1 cellular context compared by ENCODE assay signal in the genomic region with DNA sequence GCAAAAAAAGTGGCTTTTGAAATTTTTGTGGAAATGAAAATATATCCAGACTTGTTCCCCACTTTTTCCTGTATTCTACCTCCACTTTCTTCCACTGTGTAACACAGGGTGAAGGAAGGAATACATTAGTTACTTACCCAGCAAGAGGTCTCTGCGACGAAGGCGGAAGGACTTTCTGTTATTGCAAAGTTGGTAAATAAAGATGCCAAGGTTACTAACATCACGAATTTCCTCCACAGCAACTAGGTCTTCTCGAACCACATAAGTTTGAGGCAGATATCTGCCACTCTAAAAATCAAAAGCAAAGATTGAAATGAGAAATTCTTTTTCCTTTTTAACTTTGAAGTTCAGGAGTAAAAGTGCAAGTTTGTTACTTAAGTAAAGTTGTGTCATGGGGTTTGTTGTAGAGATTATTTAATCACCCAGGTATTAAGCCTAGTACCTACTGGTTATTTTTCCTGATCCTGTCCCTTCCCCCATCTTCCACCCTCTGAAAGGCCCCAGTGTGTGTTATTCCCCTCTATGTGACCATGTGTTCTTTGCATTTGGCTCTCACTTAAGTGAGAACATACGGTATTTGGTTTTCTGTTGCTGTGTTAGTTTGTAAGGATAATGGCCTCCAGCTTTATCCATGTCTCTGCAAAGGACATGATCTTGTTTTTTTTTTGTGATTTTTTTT.
TF ChIP-seq lines count a peak whose summit lies in the region.

No MANE protein-coding gene starts in this region.

TF ChIP-seq in GM23338, 12 proteins besides CTCF, POLR2A, EP300 and RAD21:
- no peak for TF ChIP-seq NANOG (IDR thresholded peaks at IDR 0.05; ENCODE audit: borderline replicate concordance)
- TF ChIP-seq STAT1 (IDR thresholded peaks at IDR 0.05; ENCODE audit: unreplicated experiment), result no peak
- TF ChIP-seq POLR2AphosphoS5 (IDR thresholded peaks at IDR 0.05; ENCODE audit: low read depth), result no peak
- no peak for TF ChIP-seq CREB1 (CRISPR knock-in tag; IDR thresholded peaks at IDR 0.05; ENCODE audit: low read depth)
- no peak for TF ChIP-seq ZNF331 (CRISPR knock-in tag; IDR thresholded peaks at IDR 0.05; ENCODE audit: low read depth)
- TF ChIP-seq EZH2 (IDR thresholded peaks at IDR 0.05; ENCODE audit: low read depth, unreplicated experiment), result no peak
- TF ChIP-seq EZH2phosphoT487 (IDR thresholded peaks at IDR 0.05; ENCODE audit: unreplicated experiment), result no peak
- TF ChIP-seq, protein P1, sequence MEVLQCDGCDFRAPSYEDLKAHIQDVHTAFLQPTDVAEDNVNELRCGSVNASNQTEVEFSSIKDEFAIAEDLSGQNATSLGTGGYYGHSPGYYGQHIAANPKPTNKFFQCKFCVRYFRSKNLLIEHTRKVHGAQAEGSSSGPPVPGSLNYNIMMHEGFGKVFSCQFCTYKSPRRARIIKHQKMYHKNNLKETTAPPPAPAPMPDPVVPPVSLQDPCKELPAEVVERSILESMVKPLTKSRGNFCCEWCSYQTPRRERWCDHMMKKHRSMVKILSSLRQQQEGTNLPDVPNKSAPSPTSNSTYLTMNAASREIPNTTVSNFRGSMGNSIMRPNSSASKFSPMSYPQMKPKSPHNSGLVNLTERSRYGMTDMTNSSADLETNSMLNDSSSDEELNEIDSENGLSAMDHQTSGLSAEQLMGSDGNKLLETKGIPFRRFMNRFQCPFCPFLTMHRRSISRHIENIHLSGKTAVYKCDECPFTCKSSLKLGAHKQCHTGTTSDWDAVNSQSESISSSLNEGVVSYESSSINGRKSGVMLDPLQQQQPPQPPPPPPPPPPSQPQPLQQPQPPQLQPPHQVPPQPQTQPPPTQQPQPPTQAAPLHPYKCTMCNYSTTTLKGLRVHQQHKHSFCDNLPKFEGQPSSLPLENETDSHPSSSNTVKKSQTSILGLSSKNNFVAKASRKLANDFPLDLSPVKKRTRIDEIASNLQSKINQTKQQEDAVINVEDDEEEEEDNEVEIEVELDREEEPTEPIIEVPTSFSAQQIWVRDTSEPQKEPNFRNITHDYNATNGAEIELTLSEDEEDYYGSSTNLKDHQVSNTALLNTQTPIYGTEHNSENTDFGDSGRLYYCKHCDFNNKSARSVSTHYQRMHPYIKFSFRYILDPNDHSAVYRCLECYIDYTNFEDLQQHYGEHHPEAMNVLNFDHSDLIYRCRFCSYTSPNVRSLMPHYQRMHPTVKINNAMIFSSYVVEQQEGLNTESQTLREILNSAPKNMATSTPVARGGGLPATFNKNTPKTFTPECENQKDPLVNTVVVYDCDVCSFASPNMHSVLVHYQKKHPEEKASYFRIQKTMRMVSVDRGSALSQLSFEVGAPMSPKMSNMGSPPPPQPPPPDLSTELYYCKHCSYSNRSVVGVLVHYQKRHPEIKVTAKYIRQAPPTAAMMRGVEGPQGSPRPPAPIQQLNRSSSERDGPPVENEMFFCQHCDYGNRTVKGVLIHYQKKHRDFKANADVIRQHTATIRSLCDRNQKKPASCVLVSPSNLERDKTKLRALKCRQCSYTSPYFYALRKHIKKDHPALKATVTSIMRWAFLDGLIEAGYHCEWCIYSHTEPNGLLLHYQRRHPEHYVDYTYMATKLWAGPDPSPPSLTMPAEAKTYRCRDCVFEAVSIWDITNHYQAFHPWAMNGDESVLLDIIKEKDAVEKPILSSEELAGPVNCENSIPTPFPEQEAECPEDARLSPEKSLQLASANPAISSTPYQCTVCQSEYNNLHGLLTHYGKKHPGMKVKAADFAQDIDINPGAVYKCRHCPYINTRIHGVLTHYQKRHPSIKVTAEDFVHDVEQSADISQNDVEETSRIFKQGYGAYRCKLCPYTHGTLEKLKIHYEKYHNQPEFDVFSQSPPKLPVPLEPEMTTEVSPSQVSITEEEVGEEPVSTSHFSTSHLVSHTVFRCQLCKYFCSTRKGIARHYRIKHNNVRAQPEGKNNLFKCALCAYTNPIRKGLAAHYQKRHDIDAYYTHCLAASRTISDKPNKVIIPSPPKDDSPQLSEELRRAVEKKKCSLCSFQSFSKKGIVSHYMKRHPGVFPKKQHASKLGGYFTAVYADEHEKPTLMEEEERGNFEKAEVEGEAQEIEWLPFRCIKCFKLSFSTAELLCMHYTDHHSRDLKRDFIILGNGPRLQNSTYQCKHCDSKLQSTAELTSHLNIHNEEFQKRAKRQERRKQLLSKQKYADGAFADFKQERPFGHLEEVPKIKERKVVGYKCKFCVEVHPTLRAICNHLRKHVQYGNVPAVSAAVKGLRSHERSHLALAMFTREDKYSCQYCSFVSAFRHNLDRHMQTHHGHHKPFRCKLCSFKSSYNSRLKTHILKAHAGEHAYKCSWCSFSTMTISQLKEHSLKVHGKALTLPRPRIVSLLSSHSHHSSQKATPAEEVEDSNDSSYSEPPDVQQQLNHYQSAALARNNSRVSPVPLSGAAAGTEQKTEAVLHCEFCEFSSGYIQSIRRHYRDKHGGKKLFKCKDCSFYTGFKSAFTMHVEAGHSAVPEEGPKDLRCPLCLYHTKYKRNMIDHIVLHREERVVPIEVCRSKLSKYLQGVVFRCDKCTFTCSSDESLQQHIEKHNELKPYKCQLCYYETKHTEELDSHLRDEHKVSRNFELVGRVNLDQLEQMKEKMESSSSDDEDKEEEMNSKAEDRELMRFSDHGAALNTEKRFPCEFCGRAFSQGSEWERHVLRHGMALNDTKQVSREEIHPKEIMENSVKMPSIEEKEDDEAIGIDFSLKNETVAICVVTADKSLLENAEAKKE (CRISPR knock-in tag; IDR thresholded peaks at IDR 0.05), result no peak
- no peak for TF ChIP-seq ZNF114 (CRISPR knock-in tag; IDR thresholded peaks at IDR 0.05)
- TF ChIP-seq JUNB (IDR thresholded peaks at IDR 0.05; ENCODE audit: unreplicated experiment), result no peak
- TF ChIP-seq, protein P2, sequence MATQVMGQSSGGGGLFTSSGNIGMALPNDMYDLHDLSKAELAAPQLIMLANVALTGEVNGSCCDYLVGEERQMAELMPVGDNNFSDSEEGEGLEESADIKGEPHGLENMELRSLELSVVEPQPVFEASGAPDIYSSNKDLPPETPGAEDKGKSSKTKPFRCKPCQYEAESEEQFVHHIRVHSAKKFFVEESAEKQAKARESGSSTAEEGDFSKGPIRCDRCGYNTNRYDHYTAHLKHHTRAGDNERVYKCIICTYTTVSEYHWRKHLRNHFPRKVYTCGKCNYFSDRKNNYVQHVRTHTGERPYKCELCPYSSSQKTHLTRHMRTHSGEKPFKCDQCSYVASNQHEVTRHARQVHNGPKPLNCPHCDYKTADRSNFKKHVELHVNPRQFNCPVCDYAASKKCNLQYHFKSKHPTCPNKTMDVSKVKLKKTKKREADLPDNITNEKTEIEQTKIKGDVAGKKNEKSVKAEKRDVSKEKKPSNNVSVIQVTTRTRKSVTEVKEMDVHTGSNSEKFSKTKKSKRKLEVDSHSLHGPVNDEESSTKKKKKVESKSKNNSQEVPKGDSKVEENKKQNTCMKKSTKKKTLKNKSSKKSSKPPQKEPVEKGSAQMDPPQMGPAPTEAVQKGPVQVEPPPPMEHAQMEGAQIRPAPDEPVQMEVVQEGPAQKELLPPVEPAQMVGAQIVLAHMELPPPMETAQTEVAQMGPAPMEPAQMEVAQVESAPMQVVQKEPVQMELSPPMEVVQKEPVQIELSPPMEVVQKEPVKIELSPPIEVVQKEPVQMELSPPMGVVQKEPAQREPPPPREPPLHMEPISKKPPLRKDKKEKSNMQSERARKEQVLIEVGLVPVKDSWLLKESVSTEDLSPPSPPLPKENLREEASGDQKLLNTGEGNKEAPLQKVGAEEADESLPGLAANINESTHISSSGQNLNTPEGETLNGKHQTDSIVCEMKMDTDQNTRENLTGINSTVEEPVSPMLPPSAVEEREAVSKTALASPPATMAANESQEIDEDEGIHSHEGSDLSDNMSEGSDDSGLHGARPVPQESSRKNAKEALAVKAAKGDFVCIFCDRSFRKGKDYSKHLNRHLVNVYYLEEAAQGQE (IDR thresholded peaks at IDR 0.05; ENCODE audit: unreplicated experiment), result no peak
- TF ChIP-seq ETS1 (IDR thresholded peaks at IDR 0.05), result no peak
